Comparison of ENCODE assay signal across 8 cellular contexts in the genomic region with DNA sequence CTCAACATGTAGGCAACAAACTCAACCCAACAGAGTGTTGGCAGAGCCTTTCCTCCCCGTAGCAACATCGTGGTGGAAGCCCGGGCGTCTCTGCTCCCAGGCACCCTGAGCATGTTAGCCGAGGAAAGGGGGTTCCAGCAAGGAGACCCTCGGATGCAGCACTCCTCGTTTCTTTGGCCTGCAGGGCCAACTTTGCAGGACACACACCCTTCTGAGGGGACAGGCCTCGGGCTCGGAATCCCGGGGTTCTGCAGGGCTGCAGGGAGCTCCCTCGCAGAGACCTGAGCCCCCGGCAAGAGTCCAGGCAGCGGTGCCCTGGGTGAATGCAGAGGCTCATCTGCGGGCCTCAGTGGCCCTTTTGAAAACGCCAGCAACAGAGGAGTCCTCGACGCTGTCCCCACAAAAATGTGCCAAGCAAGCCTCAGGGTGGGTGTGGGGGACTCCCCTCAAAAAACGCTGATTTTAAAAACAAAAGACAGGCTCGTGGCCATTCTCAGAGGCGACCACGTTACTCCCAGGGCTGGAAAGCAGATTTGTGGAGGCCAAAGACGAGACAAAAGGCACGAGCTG. TPM values are rescaled to one million over a fixed set of nuclear protein-coding genes. Genes with fewer than 3 reads are reported as not detected.
A peak's percentile ranks its signal among the peaks of the same experiment; 100 is the strongest.
DNase-seq lines count a peak whose midpoint lies in the region; ATAC-seq, FAIRE-seq and TF ChIP-seq lines count a peak whose summit lies in the region.

No MANE protein-coding gene starts in this region.

- DNase-seq in AG09309 (ENCODE audit: low read depth) (no peak), cardiac fibroblast (ENCODE audit: low read depth in 2 of 2) (peak; percentile 7 to 25), HepG2 (ENCODE audit: low spot score) (no peak), suprapubic skin (ENCODE audit: low spot score in 2 of 2) (peak in 1 of 2 donors; percentile 58), occipital lobe (lab: John Stamatoyannopoulos, UW) (no peak)

- POLR2A ChIA-PET in HepG2 (lab: Yijun Ruan, JAX) = interaction anchor here (1.1 to 2.0 kb wide), 4 partner anchors 11 to 38 kb away, joined by 3 to 10 read pairs (median 4); no protein-coding TSS in a partner anchor

- peak; percentile 76 for ATAC-seq in HepG2
- ATAC-seq in HG02763 (IDR thresholded peaks at IDR 0.05; ENCODE audit: unreplicated experiment) = no peak
- no peak for ATAC-seq in esophagus mucosa

- intact Hi-C loops in HepG2 (cut with micrococcal nuclease; ENCODE audit: unreplicated experiment) = loop anchor here (5.0 kb wide), 1 partner anchor 37 kb away; no protein-coding TSS in a partner anchor

- H3K79me2 ChIP-seq in HepG2 (ENCODE audit: insufficient read depth, low read length) = peaks cover 56% of the 10 kb centered on the region

- TF ChIP-seq EP300 in HepG2 (IDR thresholded peaks at IDR 0.05; ENCODE audit: low read depth in 2 of 2, low read length in 2 of 2) = no peak
- TF ChIP-seq EP300 in HepG2 (CRISPR knock-in tag; IDR thresholded peaks at IDR 0.05; ENCODE audit: borderline replicate concordance) = no peak
- no peak for TF ChIP-seq EP300 in suprapubic skin (IDR thresholded peaks at IDR 0.05)

- H3K4me2 ChIP-seq in HepG2 (ENCODE audit: low read depth, low read length) = peak overlapping the region; percentile 91

- BruUV-seq in HepG2 (replicated peaks; lab: Mats Ljungman, UMichigan) = TSS peak; percentile 57

- CTCF ChIA-PET in HepG2 (lab: Yijun Ruan, JAX; ENCODE audit: low intra/inter-chr PET ratio, low total read pairs) = no interaction called here

- in situ Hi-C loops in HepG2 (cut with HindIII; ENCODE audit: extremely low pct_ligation_motif_present, low pct_unique_long_range_greater_than_20kb) = loop anchor here (5.0 kb wide), 2 partner anchors 42 to 107 kb away; no protein-coding TSS in a partner anchor

- 0% methylated on average over 16 of the region's 23 CpGs for WGBS in HepG2 (ENCODE audit: low lambda C conversion rate)
- WGBS in suprapubic skin = 9% methylated on average over 14 of the region's 23 CpGs

- H3K27ac ChIP-seq in HUES6 (ENCODE audit: low read depth, low read length) = peak overlapping the region; percentile 84; the same call in 1 of the 2 replicates
- H3K27ac ChIP-seq in HepG2 (ENCODE audit: extremely low read length, insufficient read depth, low read length) = peak overlapping the region; percentile 65
- no peak overlapping the region for H3K27ac ChIP-seq in suprapubic skin

- no peak for TF ChIP-seq POLR2A in HepG2 (IDR thresholded peaks at IDR 0.05; ENCODE audit: insufficient read depth in 1 of 2, low read depth in 2 of 2, low read length in 2 of 2)
- TF ChIP-seq POLR2A in suprapubic skin (IDR thresholded peaks at IDR 0.05) = no peak

- H3K4me3 ChIP-seq in AG09309 (ENCODE audit: control insufficient read depth, low read depth, low read length) (peak overlapping the region; percentile 75), HUES6 (ENCODE audit: low read depth, low read length) (peak overlapping the region; percentile 72), cardiac fibroblast (replicated peaks in 1 of 2; ENCODE audit: low read depth in 2 of 2, low read length in 2 of 2) (peak overlapping the region; percentile 59 to 65), HepG2 (replicated peaks in 1 of 3; ENCODE audit: insufficient read depth in 1 of 3, low read depth in 2 of 3, low read length in 3 of 3) (peak overlapping the region; percentile 77 to 84 (median 82)), suprapubic skin (peak overlapping the region; percentile 76)

- no peaks in the 10 kb centered on the region for H4K20me1 ChIP-seq in HepG2 (ENCODE audit: insufficient read depth, low read length)

- 0 out of 2 replicates have a peak, but pooled peaks have one; percentile 22 for TF ChIP-seq RAD21 in HepG2 (CRISPR knock-in tag; IDR thresholded peaks at IDR 0.05)

- H3K9ac ChIP-seq in HUES6 (ENCODE audit: low read length) = peak overlapping the region; percentile 89
- H3K9ac ChIP-seq in HepG2 (ENCODE audit: insufficient read depth, low read depth, low read length) = peak overlapping the region; percentile 91

- H3K9me3 ChIP-seq in HUES6 (ENCODE audit: control insufficient read depth, insufficient read depth, low read depth, low read length) (no peaks in the 10 kb centered on the region; the same call in 1 of the 2 replicates), HepG2 (ENCODE audit: low read length) (no peaks in the 10 kb centered on the region), suprapubic skin (no peaks in the 10 kb centered on the region)

- H3K4me1 ChIP-seq in HUES6 (ENCODE audit: control insufficient read depth, insufficient read depth, low read length) (peaks cover 28% of the 10 kb centered on the region), HepG2 (ENCODE audit: insufficient read depth, low read length) (peaks cover 44% of the 10 kb centered on the region), suprapubic skin (peaks cover 16% of the 10 kb centered on the region)

- H2AFZ ChIP-seq in HepG2 (ENCODE audit: low read length) = no peak overlapping the region

- no peak for TF ChIP-seq CTCF in AG09309 (IDR thresholded peaks at IDR 0.05; ENCODE audit: control insufficient read depth, insufficient read depth, low read depth, low read length, missing control alignments)
- TF ChIP-seq CTCF in cardiac fibroblast (IDR thresholded peaks at IDR 0.05; ENCODE audit: low read depth, low read length) = no peak
- TF ChIP-seq CTCF in HepG2 (CRISPR knock-in tag; IDR thresholded peaks at IDR 0.05) = no peak
- TF ChIP-seq CTCF in suprapubic skin (IDR thresholded peaks at IDR 0.05) = no peak

- peak; percentile 15 for FAIRE-seq in HepG2 (lab: Jason Lieb, UNC)

- H3K36me3 ChIP-seq in HUES6 (ENCODE audit: control insufficient read depth, insufficient read depth, low read length) (no peaks in the 10 kb centered on the region), HepG2 (replicated peaks in 1 of 2; ENCODE audit: control insufficient read depth in 1 of 2, insufficient read depth in 2 of 2, low read length in 2 of 2) (no peaks in the 10 kb centered on the region), suprapubic skin (no peaks in the 10 kb centered on the region)

- no peaks in the 10 kb centered on the region; the same call in 1 of the 2 replicates for H3K27me3 ChIP-seq in HUES6 (ENCODE audit: control insufficient read depth, insufficient read depth, low read length)
- 0 out of 5 replicates have a peak, but pooled peaks cover 0 to 4% of the 10 kb centered on the region in 2 experiments for H3K27me3 ChIP-seq in HepG2 (ENCODE audit: control insufficient read depth in 1 of 2, insufficient read depth in 2 of 2, low read length in 2 of 2)
- no peaks in the 10 kb centered on the region for H3K27me3 ChIP-seq in suprapubic skin

RNA-seq across cellular contexts. Expression of a gene that starts 1.4 kb away (rescaled TPM):
- total RNA-seq in HepG2 (2016; rRNA removed; fragmentation: Illumina TruSeq; extraction: Trizol) (17.8 and 21.5 TPM in 2 replicates), suprapubic skin (1 to 10 TPM; 2.8 to 7.0 (median 5.9) TPM), esophagus mucosa (6.0 TPM), occipital lobe (31.2 TPM)
- total RNA-seq in HepG2 (2016; cell fraction: cytosol; rRNA removed; fragmentation: Illumina TruSeq; extraction: Trizol; ENCODE audit: low read depth) = 4.7 and 5.7 TPM in 2 replicates
- total RNA-seq in HepG2 (2016; cell fraction: insoluble cytoplasmic fraction; rRNA removed; fragmentation: Illumina TruSeq; extraction: Trizol) = 14.6 and 21.5 TPM in 2 replicates
- 20.8 and 23.5 TPM in 2 replicates for total RNA-seq in HepG2 (2016; cell fraction: membrane; rRNA removed; fragmentation: Illumina TruSeq; extraction: Trizol)
- 19.2 and 22.3 TPM in 2 replicates for total RNA-seq in HepG2 (2016; cell fraction: nucleus; rRNA removed; fragmentation: Illumina TruSeq; extraction: Trizol)
- polyA plus RNA-seq in HepG2 (2011; rRNA removed) = 34.7 and 37.7 TPM in 2 replicates
- 36.5 and 41.2 TPM in 2 replicates for polyA plus RNA-seq in HepG2 (2011; cell fraction: cytosol; rRNA removed)
- 23.9 and 26.3 TPM in 2 replicates for polyA plus RNA-seq in HepG2 (2011; cell fraction: nucleus; rRNA removed)
- polyA plus RNA-seq in HepG2 (2012) = 30.7 and 50.8 TPM in 2 replicates
- 4.7 and 5.3 TPM in 2 replicates for polyA plus RNA-seq in HepG2 (2016; cell fraction: cytosol; fragmentation: Illumina TruSeq; extraction: Trizol; ENCODE audit: low read depth)
- 18.9 and 24.9 TPM in 2 replicates for polyA plus RNA-seq in HepG2 (2016; cell fraction: insoluble cytoplasmic fraction; fragmentation: Illumina TruSeq; extraction: Trizol; ENCODE audit: low read depth)
- 18.3 and 20.8 TPM in 2 replicates for polyA plus RNA-seq in HepG2 (2016; cell fraction: membrane; fragmentation: Illumina TruSeq; extraction: Trizol; ENCODE audit: low read depth)
- polyA plus RNA-seq in HepG2 (2016; cell fraction: nucleus; fragmentation: Illumina TruSeq; extraction: Trizol; ENCODE audit: insufficient read depth, low read depth) = 34.1 and 37.6 TPM in 2 replicates
- 0.02 and 41.8 TPM in 2 replicates for polyA minus RNA-seq in HepG2 (2011; rRNA and poly(A)+ RNA removed; ENCODE audit: low replicate concordance)
- 19.1 and 21.5 TPM in 2 replicates for polyA minus RNA-seq in HepG2 (2011; cell fraction: cytosol; rRNA and poly(A)+ RNA removed)
- polyA minus RNA-seq in HepG2 (2011; cell fraction: nucleus; rRNA and poly(A)+ RNA removed) = 13.6 and 15.7 TPM in 2 replicates

Comparison
In these comparisons a context has a peak if more than half of its experiments do, and no peak if none do; other contexts are left out.
1. DNase-seq: peak in cardiac fibroblast (2 of 2); none in AG09309 (single experiment), HepG2 (single experiment) and occipital lobe (single experiment).
2. Peak in every context shown above with its lines, with median percentiles within 50 percentile points of each other: H3K4me3 ChIP-seq.